ENCODE assay signal across 8 cellular contexts in the genomic region with DNA sequence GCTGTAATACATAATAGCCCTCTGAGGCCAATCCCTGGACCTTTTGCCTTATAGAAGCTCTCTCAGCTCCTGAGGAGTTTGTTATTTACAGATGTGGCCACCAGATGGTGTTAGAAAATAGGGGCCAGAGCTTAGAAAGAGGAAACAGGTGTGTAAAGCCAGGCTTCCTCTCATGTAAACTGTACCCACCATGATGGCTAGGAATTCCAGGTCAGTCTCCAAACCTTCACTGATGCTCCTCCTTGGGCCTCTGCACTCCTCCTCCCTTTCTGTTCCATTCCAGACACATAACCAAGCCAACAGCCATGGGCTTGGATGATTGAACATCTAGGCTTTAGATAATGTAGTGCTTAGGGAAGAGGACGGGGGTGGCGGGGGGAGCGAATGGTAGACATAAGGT. TPM values are rescaled to one million over a fixed set of nuclear protein-coding genes. Genes with fewer than 3 reads are reported as not detected.
DNase-seq lines count a peak whose midpoint lies in the region; ATAC-seq and TF ChIP-seq lines count a peak whose summit lies in the region.

No MANE protein-coding gene starts in this region.

- H3K27me3 ChIP-seq in adrenal gland (no peaks in the 10 kb centered on the region), MG63 (no peaks in the 10 kb centered on the region)

- no peak for TF ChIP-seq POLR2A in adrenal gland (IDR thresholded peaks at IDR 0.05)

- H3K36me3 ChIP-seq in adrenal gland (replicated peaks in 1 of 2) = peaks cover 0 to 29% of the 10 kb centered on the region in 2 donors
- no peaks in the 10 kb centered on the region for H3K36me3 ChIP-seq in MG63

- H3K27me3 Mint-ChIP-seq in stimulated activated memory B cell treated with anti-CD40 and anti-IgM and Interleukin-4, amounts not matched to agents 10 μg/mL and 1 μg/mL and 100 μg/mL, for 72 hours = no peaks in the 10 kb centered on the region

- H3K27ac ChIP-seq in adrenal gland = no peak overlapping the region

- peaks cover 23% of the 10 kb centered on the region for H3K36me3 Mint-ChIP-seq in stimulated activated memory B cell treated with anti-CD40 and anti-IgM and Interleukin-4, amounts not matched to agents 10 μg/mL and 1 μg/mL and 100 μg/mL, for 72 hours

- ATAC-seq in GM18519 (IDR thresholded peaks at IDR 0.05; ENCODE audit: low FRiP score, unreplicated experiment) = peak; percentile 34
- peak; percentile 33 for ATAC-seq in HG03469 (IDR thresholded peaks at IDR 0.05; ENCODE audit: unreplicated experiment)
- ATAC-seq in stimulated activated memory B cell treated with anti-CD40 and anti-IgM and Interleukin-4, amounts not matched to agents 10 μg/mL and 1 μg/mL and 100 μg/mL, for 72 hours = peak; percentile 79

- intact Hi-C loops in adrenal gland (cut with DNase I) = no loop called here

- H3K4me3 ChIP-seq in adrenal gland = no peak overlapping the region
- no peak overlapping the region for H3K4me3 ChIP-seq in MG63

- H3K27ac Mint-ChIP-seq in stimulated activated memory B cell treated with anti-CD40 and anti-IgM and Interleukin-4, amounts not matched to agents 10 μg/mL and 1 μg/mL and 100 μg/mL, for 72 hours = no peak overlapping the region

- peak; percentile 26 to 64 (median 55) for TF ChIP-seq CTCF in adrenal gland (IDR thresholded peaks at IDR 0.05)

- peaks cover 13 to 35% of the 10 kb centered on the region in 2 donors for H3K4me1 ChIP-seq in adrenal gland (replicated peaks in 1 of 2)

- 94 to 100% (median 99%) methylated on average over 3 of the region's 3 CpGs for WGBS in adrenal gland, 4 donors

- H3K9me3 Mint-ChIP-seq in stimulated activated memory B cell treated with anti-CD40 and anti-IgM and Interleukin-4, amounts not matched to agents 10 μg/mL and 1 μg/mL and 100 μg/mL, for 72 hours = no peaks in the 10 kb centered on the region

- H3K9me3 ChIP-seq in adrenal gland (replicated peaks in 1 of 3) = no peaks in the 10 kb centered on the region
- no peaks in the 10 kb centered on the region for H3K9me3 ChIP-seq in MG63

- no peak overlapping the region for H3K4me3 Mint-ChIP-seq in stimulated activated memory B cell treated with anti-CD40 and anti-IgM and Interleukin-4, amounts not matched to agents 10 μg/mL and 1 μg/mL and 100 μg/mL, for 72 hours

- peaks cover 40% of the 10 kb centered on the region for H3K4me1 Mint-ChIP-seq in stimulated activated memory B cell treated with anti-CD40 and anti-IgM and Interleukin-4, amounts not matched to agents 10 μg/mL and 1 μg/mL and 100 μg/mL, for 72 hours

- DNase-seq in AG20443 (ENCODE audit: low spot score) (peak; percentile 63), NCI-H460 (ENCODE audit: extremely low read depth, low read depth) (peak; percentile 19), adrenal gland (peak in 2 of 7 donors; percentile 26 to 54), hippocampal formation (lab: John Stamatoyannopoulos, UW) (peak; percentile 40 to 46), MG63 (no peak)

RNA-seq across cellular contexts. Expression of a gene that starts 39.7 kb away (rescaled TPM):
- 3.3 and 3.8 TPM in 2 replicates for total RNA-seq in NCI-H460 (2014; rRNA removed; shearing (Covaris generic))
- 9.1 and 11.9 TPM in 2 replicates for polyA plus RNA-seq in NCI-H460 (2014; cell fraction: nucleus; rRNA removed)
- total RNA-seq in adrenal gland = 10 to 100 TPM; 23.4 to 47.9 (median 34.2) TPM
- 10 to 100 TPM; 16.5 to 75.9 (median 30.1) TPM for polyA plus RNA-seq in adrenal gland
- 3.9 and 4.5 TPM in 2 replicates for total RNA-seq in MG63 (2014; rRNA removed; shearing (Covaris generic); ENCODE audit: low replicate concordance)

RNA-seq across cellular contexts. Expression of a gene that starts 40.0 kb away (rescaled TPM):
- 2.3 and 4.1 TPM in 2 replicates for total RNA-seq in NCI-H460 (2014; rRNA removed; shearing (Covaris generic))
- 0.38 and 1.1 TPM in 2 replicates for polyA plus RNA-seq in NCI-H460 (2014; cell fraction: nucleus; rRNA removed)
- total RNA-seq in adrenal gland = 10 to 100 TPM; 17.0 to 32.9 (median 26.4) TPM
- 10 to 100 TPM in 2 of 3 donors, 1 to 10 TPM in 1; 9.3 to 54.0 (median 11.7) TPM for polyA plus RNA-seq in adrenal gland
- total RNA-seq in MG63 (2014; rRNA removed; shearing (Covaris generic); ENCODE audit: low replicate concordance) = 1.7 and 4.3 TPM in 2 replicates
